ENCODE assay signal across 1 cellular context in the genomic region with DNA sequence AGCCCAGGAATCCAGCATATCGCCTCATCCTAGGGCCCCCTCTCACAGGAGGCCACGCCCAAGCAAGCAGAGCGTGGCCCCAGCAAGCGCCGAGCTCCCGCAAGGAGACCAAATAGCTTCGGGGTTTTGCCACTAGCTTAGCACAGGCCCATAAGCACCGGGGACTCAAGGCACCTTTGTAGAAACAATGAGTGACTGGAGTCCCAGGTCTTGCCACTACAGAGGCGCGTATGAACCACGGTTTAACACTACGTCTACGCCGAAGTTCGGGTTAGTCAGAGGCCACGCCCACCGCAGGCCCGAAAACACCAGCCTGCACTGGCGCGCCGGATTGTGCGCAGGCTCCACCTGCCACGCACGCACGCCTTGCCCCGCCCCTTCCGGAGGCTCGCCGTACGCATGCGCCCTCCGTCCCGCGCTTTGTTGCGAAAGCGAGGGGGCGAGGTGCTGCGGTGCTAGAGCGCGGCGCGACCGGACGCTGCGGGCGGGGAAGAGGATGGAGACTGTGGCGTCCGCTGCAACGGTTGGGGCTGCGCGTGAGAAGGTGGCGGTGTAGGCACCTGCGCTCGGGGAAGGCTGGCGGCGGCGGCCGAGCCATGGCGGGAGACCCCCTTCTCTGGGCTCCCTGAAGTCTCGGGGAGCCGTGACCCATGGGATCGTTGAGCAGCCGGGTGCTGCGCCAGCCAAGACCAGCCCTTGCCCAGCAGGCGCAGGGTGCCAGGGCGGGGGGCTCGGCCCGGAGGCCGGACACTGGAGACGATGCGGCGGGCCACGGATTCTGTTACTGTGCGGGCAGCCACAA.
TF ChIP-seq lines count a peak whose summit lies in the region.

A gene with protein sequence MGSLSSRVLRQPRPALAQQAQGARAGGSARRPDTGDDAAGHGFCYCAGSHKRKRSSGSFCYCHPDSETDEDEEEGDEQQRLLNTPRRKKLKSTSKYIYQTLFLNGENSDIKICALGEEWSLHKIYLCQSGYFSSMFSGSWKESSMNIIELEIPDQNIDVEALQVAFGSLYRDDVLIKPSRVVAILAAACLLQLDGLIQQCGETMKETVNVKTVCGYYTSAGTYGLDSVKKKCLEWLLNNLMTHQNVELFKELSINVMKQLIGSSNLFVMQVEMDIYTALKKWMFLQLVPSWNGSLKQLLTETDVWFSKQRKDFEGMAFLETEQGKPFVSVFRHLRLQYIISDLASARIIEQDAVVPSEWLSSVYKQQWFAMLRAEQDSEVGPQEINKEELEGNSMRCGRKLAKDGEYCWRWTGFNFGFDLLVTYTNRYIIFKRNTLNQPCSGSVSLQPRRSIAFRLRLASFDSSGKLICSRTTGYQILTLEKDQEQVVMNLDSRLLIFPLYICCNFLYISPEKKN (plus strand): TSS at position 418 of the 802 bp plus-strand sequence. CDS start 233 bp downstream, at position 651.

TF ChIP-seq in GM12878, 131 proteins besides CTCF, POLR2A, EP300 and RAD21 (continued from another document and continues in another):
- TF ChIP-seq IKZF1 (conservative IDR thresholded peaks at IDR 0.05) (peak; percentile 97), RELA (IDR thresholded peaks at IDR 0.05; ENCODE audit: borderline replicate concordance, partially characterized antibody) (peak; percentile 13), CHD4 (IDR thresholded peaks at IDR 0.05) (no peak), TAF1 (IDR thresholded peaks at IDR 0.05; ENCODE audit: borderline replicate concordance, low read depth, low read length) (peak; percentile 63; the same call in 1 of the 2 replicates), NFIC (IDR thresholded peaks at IDR 0.05; ENCODE audit: low read depth, low read length) (no peak), SIN3A (IDR thresholded peaks at IDR 0.05; ENCODE audit: low read depth, low read length) (peak; percentile 87), STAT1 (conservative IDR thresholded peaks at IDR 0.05) (0 out of 2 replicates have a peak, but pooled peaks have one; percentile 6), NBN (IDR thresholded peaks at IDR 0.05) (peak; percentile 74), DPF2 (IDR thresholded peaks at IDR 0.05) (peak; percentile 67), ZNF217 (IDR thresholded peaks at IDR 0.05) (no peak), TBL1XR1 (IDR thresholded peaks at IDR 0.05; ENCODE audit: low read depth, low read length) (no peak), RB1 (IDR thresholded peaks at IDR 0.05; ENCODE audit: borderline replicate concordance) (peak; percentile 94), RBBP5 (conservative IDR thresholded peaks at IDR 0.05) (no peak), SMARCA5 (IDR thresholded peaks at IDR 0.05) (no peak), IKZF2 (IDR thresholded peaks at IDR 0.05) (0 out of 4 replicates have a peak, but pooled peaks of 1 of the 2 experiments have one; percentile 25), SPI1 (IDR thresholded peaks at IDR 0.05; ENCODE audit: borderline replicate concordance, insufficient read depth, low read depth, low read length) (no peak), NRF1 (conservative IDR thresholded peaks at IDR 0.05; ENCODE audit: low read depth, low read length) (peak; percentile 96), ZNF274 (IDR thresholded peaks at IDR 0.05; ENCODE audit: insufficient read depth, insufficient read length) (no peak), SUPT20H (IDR thresholded peaks at IDR 0.05; ENCODE audit: borderline replicate concordance, control insufficient read depth, low read depth, low read length) (no peak), ZNF24 (IDR thresholded peaks at IDR 0.05) (no peak), MTA2 (IDR thresholded peaks at IDR 0.05; ENCODE audit: low read depth) (no peak), CHD2 (IDR thresholded peaks at IDR 0.05; ENCODE audit: borderline replicate concordance, low read depth, low read length) (peak; percentile 36), HCFC1 (IDR thresholded peaks at IDR 0.05; ENCODE audit: low read length) (peak; percentile 46), SRF (IDR thresholded peaks at IDR 0.05; ENCODE audit: low read depth in 2 of 2, low read length in 2 of 2) (no peak), SREBF2 (IDR thresholded peaks at IDR 0.05; ENCODE audit: low read length) (no peak), FOXM1 (IDR thresholded peaks at IDR 0.05; ENCODE audit: low read depth, low read length) (no peak), TARDBP (IDR thresholded peaks at IDR 0.05; ENCODE audit: borderline replicate concordance) (no peak), NR2C2 (IDR thresholded peaks at IDR 0.05; ENCODE audit: borderline replicate concordance, control insufficient read depth, insufficient read length, low read depth) (no peak), EZH2 (IDR thresholded peaks at IDR 0.05; ENCODE audit: borderline replicate concordance, control insufficient read depth, low read depth, low read length) (no peak), HDGF (IDR thresholded peaks at IDR 0.05) (peak; percentile 71; the same call in 1 of the 2 replicates), SMAD1 (IDR thresholded peaks at IDR 0.05; ENCODE audit: low read depth, partially characterized antibody) (peak; percentile 55)
- TF ChIP-seq, protein P1, sequence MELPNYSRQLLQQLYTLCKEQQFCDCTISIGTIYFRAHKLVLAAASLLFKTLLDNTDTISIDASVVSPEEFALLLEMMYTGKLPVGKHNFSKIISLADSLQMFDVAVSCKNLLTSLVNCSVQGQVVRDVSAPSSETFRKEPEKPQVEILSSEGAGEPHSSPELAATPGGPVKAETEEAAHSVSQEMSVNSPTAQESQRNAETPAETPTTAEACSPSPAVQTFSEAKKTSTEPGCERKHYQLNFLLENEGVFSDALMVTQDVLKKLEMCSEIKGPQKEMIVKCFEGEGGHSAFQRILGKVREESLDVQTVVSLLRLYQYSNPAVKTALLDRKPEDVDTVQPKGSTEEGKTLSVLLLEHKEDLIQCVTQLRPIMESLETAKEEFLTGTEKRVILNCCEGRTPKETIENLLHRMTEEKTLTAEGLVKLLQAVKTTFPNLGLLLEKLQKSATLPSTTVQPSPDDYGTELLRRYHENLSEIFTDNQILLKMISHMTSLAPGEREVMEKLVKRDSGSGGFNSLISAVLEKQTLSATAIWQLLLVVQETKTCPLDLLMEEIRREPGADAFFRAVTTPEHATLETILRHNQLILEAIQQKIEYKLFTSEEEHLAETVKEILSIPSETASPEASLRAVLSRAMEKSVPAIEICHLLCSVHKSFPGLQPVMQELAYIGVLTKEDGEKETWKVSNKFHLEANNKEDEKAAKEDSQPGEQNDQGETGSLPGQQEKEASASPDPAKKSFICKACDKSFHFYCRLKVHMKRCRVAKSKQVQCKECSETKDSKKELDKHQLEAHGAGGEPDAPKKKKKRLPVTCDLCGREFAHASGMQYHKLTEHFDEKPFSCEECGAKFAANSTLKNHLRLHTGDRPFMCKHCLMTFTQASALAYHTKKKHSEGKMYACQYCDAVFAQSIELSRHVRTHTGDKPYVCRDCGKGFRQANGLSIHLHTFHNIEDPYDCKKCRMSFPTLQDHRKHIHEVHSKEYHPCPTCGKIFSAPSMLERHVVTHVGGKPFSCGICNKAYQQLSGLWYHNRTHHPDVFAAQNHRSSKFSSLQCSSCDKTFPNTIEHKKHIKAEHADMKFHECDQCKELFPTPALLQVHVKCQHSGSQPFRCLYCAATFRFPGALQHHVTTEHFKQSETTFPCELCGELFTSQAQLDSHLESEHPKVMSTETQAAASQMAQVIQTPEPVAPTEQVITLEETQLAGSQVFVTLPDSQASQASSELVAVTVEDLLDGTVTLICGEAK (IDR thresholded peaks at IDR 0.05; ENCODE audit: borderline replicate concordance): peak; percentile 66; the same call in 1 of the 2 replicates
- TF ChIP-seq, protein P2, sequence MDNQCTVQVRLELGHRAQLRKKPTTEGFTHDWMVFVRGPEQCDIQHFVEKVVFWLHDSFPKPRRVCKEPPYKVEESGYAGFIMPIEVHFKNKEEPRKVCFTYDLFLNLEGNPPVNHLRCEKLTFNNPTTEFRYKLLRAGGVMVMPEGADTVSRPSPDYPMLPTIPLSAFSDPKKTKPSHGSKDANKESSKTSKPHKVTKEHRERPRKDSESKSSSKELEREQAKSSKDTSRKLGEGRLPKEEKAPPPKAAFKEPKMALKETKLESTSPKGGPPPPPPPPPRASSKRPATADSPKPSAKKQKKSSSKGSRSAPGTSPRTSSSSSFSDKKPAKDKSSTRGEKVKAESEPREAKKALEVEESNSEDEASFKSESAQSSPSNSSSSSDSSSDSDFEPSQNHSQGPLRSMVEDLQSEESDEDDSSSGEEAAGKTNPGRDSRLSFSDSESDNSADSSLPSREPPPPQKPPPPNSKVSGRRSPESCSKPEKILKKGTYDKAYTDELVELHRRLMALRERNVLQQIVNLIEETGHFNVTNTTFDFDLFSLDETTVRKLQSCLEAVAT (IDR thresholded peaks at IDR 0.05): 0 out of 2 replicates have a peak, but pooled peaks have one; percentile 69
- TF ChIP-seq, protein P3, sequence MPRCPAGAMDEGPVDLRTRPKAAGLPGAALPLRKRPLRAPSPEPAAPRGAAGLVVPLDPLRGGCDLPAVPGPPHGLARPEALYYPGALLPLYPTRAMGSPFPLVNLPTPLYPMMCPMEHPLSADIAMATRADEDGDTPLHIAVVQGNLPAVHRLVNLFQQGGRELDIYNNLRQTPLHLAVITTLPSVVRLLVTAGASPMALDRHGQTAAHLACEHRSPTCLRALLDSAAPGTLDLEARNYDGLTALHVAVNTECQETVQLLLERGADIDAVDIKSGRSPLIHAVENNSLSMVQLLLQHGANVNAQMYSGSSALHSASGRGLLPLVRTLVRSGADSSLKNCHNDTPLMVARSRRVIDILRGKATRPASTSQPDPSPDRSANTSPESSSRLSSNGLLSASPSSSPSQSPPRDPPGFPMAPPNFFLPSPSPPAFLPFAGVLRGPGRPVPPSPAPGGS (IDR thresholded peaks at IDR 0.05; ENCODE audit: borderline replicate concordance, insufficient read depth, low read depth, low read length, poor library complexity, severe bottlenecking): no peak
- TF ChIP-seq, protein P4, sequence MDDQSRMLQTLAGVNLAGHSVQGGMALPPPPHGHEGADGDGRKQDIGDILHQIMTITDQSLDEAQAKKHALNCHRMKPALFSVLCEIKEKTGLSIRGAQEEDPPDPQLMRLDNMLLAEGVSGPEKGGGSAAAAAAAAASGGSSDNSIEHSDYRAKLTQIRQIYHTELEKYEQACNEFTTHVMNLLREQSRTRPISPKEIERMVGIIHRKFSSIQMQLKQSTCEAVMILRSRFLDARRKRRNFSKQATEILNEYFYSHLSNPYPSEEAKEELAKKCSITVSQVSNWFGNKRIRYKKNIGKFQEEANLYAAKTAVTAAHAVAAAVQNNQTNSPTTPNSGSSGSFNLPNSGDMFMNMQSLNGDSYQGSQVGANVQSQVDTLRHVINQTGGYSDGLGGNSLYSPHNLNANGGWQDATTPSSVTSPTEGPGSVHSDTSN (IDR thresholded peaks at IDR 0.05; ENCODE audit: insufficient replicate concordance, low read depth, low read length): no peak
- TF ChIP-seq, protein P5, sequence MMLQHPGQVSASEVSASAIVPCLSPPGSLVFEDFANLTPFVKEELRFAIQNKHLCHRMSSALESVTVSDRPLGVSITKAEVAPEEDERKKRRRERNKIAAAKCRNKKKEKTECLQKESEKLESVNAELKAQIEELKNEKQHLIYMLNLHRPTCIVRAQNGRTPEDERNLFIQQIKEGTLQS (IDR thresholded peaks at IDR 0.05; ENCODE audit: borderline replicate concordance, extremely low read depth, low read depth, low read length): no peak
- TF ChIP-seq, protein P6, sequence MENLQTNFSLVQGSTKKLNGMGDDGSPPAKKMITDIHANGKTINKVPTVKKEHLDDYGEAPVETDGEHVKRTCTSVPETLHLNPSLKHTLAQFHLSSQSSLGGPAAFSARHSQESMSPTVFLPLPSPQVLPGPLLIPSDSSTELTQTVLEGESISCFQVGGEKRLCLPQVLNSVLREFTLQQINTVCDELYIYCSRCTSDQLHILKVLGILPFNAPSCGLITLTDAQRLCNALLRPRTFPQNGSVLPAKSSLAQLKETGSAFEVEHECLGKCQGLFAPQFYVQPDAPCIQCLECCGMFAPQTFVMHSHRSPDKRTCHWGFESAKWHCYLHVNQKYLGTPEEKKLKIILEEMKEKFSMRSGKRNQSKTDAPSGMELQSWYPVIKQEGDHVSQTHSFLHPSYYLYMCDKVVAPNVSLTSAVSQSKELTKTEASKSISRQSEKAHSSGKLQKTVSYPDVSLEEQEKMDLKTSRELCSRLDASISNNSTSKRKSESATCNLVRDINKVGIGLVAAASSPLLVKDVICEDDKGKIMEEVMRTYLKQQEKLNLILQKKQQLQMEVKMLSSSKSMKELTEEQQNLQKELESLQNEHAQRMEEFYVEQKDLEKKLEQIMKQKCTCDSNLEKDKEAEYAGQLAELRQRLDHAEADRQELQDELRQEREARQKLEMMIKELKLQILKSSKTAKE (IDR thresholded peaks at IDR 0.05; ENCODE audit: low read depth, poor library complexity, severe bottlenecking): no peak
- TF ChIP-seq, protein P7, sequence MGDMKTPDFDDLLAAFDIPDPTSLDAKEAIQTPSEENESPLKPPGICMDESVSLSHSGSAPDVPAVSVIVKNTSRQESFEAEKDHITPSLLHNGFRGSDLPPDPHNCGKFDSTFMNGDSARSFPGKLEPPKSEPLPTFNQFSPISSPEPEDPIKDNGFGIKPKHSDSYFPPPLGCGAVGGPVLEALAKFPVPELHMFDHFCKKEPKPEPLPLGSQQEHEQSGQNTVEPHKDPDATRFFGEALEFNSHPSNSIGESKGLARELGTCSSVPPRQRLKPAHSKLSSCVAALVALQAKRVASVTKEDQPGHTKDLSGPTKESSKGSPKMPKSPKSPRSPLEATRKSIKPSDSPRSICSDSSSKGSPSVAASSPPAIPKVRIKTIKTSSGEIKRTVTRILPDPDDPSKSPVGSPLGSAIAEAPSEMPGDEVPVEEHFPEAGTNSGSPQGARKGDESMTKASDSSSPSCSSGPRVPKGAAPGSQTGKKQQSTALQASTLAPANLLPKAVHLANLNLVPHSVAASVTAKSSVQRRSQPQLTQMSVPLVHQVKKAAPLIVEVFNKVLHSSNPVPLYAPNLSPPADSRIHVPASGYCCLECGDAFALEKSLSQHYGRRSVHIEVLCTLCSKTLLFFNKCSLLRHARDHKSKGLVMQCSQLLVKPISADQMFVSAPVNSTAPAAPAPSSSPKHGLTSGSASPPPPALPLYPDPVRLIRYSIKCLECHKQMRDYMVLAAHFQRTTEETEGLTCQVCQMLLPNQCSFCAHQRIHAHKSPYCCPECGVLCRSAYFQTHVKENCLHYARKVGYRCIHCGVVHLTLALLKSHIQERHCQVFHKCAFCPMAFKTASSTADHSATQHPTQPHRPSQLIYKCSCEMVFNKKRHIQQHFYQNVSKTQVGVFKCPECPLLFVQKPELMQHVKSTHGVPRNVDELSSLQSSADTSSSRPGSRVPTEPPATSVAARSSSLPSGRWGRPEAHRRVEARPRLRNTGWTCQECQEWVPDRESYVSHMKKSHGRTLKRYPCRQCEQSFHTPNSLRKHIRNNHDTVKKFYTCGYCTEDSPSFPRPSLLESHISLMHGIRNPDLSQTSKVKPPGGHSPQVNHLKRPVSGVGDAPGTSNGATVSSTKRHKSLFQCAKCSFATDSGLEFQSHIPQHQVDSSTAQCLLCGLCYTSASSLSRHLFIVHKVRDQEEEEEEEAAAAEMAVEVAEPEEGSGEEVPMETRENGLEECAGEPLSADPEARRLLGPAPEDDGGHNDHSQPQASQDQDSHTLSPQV (IDR thresholded peaks at IDR 0.05): no peak
- TF ChIP-seq, protein P8, sequence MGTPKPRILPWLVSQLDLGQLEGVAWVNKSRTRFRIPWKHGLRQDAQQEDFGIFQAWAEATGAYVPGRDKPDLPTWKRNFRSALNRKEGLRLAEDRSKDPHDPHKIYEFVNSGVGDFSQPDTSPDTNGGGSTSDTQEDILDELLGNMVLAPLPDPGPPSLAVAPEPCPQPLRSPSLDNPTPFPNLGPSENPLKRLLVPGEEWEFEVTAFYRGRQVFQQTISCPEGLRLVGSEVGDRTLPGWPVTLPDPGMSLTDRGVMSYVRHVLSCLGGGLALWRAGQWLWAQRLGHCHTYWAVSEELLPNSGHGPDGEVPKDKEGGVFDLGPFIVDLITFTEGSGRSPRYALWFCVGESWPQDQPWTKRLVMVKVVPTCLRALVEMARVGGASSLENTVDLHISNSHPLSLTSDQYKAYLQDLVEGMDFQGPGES (IDR thresholded peaks at IDR 0.05): no peak
